17 cellular contexts compared by ENCODE assay signal in genomic region chr9:82184524-82184923, GRCh38.
DNase-seq lines count a peak whose midpoint lies in the region; ATAC-seq lines count a peak whose summit lies in the region.
"Had no signal": no experiment of that assay in that cellular context is flagged by ENCODE, and none has a peak within 500 bp of the region (broad histone marks: within the 10 kb centered on the region; RNA-seq: fewer than 3 reads in every experiment).

No MANE protein-coding gene starts in this region.

- H3K4me3 Mint-ChIP-seq in memory B cell, result peak overlapping the region; percentile 0
- H3K4me3 Mint-ChIP-seq: activated T-cell treated with anti-CD3 and anti-CD28 coated beads, Interleukin-2, amount 50 U/mL, for 4 hours; effector memory CD8-positive, alpha-beta T cell; H9 had no signal

- DNase-seq in memory B cell (ENCODE audit: low spot score in 2 of 2) (no peak), NCI-H2029 treated with DMSO at 0.1 percent for 48 hours (lab: John Stamatoyannopoulos, UW) (no peak)
- no peak for DNase-seq in activated naive CD4-positive, alpha-beta T cell treated with anti-CD3 and anti-CD28 coated beads, Interleukin-2, amount 50 U/mL, for 16 hours
- DNase-seq in stimulated activated CD8-positive, alpha-beta memory T cell treated with anti-CD3 and anti-CD28 coated beads, Interleukin-4, amount 100 ng/mL, for 48 hours, result no peak
- DNase-seq: activated CD4-positive, alpha-beta T cell treated with anti-CD3 and anti-CD28 coated beads, Interleukin-2, amount 50 U/mL, for 4 hours; activated T-cell treated with anti-CD3 and anti-CD28 coated beads, Interleukin-2, amount 50 U/mL, for 4 hours; BE2C; DMS53; effector memory CD8-positive, alpha-beta T cell; H9; hypothalamus; NCI-H1048; stimulated activated CD4-positive, alpha-beta T cell treated with anti-CD3 and anti-CD28 coated beads, Interleukin-12 subunit alpha, Interleukin-12 subunit beta, amount 100 ng/mL, for 4 hours had no signal

- H3K36me3 Mint-ChIP-seq in memory B cell, result no peaks in the 10 kb centered on the region

- H3K27me3 Mint-ChIP-seq in memory B cell, result peaks cover 2% of the 10 kb centered on the region
- H3K27me3 Mint-ChIP-seq: effector memory CD8-positive, alpha-beta T cell had no signal

- peaks cover 21% of the 10 kb centered on the region for H3K4me1 Mint-ChIP-seq in memory B cell

- no peaks in the 10 kb centered on the region for H3K9me3 Mint-ChIP-seq in memory B cell
- H3K9me3 Mint-ChIP-seq: H9 had no signal

- ATAC-seq in GM18873 (IDR thresholded peaks at IDR 0.05; ENCODE audit: low FRiP score, unreplicated experiment), result peak; percentile 68
- peak; percentile 49 for ATAC-seq in GM21576 (IDR thresholded peaks at IDR 0.05; ENCODE audit: unreplicated experiment)
- ATAC-seq in HG03354 (IDR thresholded peaks at IDR 0.05; ENCODE audit: poor library complexity, severe bottlenecking, unreplicated experiment), result peak; percentile 82
- ATAC-seq in memory B cell (ENCODE audit: low read depth), result peak; percentile 79
- no peak for ATAC-seq in HG03469 (IDR thresholded peaks at IDR 0.05; ENCODE audit: unreplicated experiment)
- ATAC-seq: activated T-cell treated with anti-CD3 and anti-CD28 coated beads, Interleukin-2, amount 50 U/mL, for 4 hours; effector memory CD8-positive, alpha-beta T cell had no signal

- peak overlapping the region; percentile 71 for H3K27ac Mint-ChIP-seq in memory B cell
- H3K27ac Mint-ChIP-seq: effector memory CD8-positive, alpha-beta T cell; H9 had no signal
